ENCODE assay signal across 1 cellular context in the genomic region with DNA sequence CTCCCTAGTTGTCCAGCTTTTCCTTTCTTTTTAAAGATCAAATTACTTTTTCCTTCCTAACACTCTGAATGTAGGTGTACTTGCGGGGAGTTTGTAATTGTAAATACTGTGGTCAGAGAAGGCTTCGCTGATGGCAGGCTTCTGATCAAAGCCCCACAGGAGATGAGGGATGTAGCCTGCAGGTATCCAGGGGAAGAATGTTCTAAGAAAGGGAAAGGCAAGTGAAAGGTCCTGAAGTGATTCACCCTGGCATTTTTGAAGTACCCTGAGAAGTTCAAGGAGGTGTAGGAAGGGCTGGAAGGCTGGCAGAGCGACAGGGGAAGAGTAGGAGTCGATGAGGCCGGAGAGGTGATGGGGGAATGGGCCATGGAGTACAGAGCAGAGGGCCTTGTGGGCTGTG.
TF ChIP-seq lines count a peak whose summit lies in the region.

No MANE protein-coding gene starts in this region.

TF ChIP-seq in GM12878, 131 proteins besides CTCF, POLR2A, EP300 and RAD21:
- TF ChIP-seq, protein P1, sequence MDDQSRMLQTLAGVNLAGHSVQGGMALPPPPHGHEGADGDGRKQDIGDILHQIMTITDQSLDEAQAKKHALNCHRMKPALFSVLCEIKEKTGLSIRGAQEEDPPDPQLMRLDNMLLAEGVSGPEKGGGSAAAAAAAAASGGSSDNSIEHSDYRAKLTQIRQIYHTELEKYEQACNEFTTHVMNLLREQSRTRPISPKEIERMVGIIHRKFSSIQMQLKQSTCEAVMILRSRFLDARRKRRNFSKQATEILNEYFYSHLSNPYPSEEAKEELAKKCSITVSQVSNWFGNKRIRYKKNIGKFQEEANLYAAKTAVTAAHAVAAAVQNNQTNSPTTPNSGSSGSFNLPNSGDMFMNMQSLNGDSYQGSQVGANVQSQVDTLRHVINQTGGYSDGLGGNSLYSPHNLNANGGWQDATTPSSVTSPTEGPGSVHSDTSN (IDR thresholded peaks at IDR 0.05; ENCODE audit: insufficient replicate concordance, low read depth, low read length), result no peak
- TF ChIP-seq IKZF1 (conservative IDR thresholded peaks at IDR 0.05) (0 out of 2 replicates have a peak, but pooled peaks have one; percentile 3), SMC3 (IDR thresholded peaks at IDR 0.05; ENCODE audit: borderline replicate concordance, low read length) (no peak), RFX5 (IDR thresholded peaks at IDR 0.05; ENCODE audit: low read depth, low read length) (no peak), ZNF24 (IDR thresholded peaks at IDR 0.05) (no peak)
